Comparison of ENCODE assay signal across 25 cellular contexts in genomic region chr17:16346721-16347271, GRCh38.
"Had no signal": no experiment of that assay in that cellular context is flagged by ENCODE, and none has a peak within 500 bp of the region (broad histone marks: within the 10 kb centered on the region; RNA-seq: fewer than 3 reads in every experiment).

No MANE protein-coding gene starts in this region.

- H3K9me3 Mint-ChIP-seq: mesothelial cell of epicardium; naive B cell; natural killer cell; nephron progenitor cell; stimulated activated effector memory CD8-positive, alpha-beta T cell treated with anti-CD3 and anti-CD28 coated beads, Interleukin-12 subunit alpha, Interleukin-12 subunit beta, amount 100 ng/mL, for 72 hours; stimulated activated naive CD8-positive, alpha-beta T cell treated with anti-CD3 and anti-CD28 coated beads, Interleukin-15, Interleukin-2, amounts not matched to agents 100 ng/mL and 50 ng/mL, for 24 hours had no signal

- H3K9me3 ChIP-seq: lower lobe of right lung, ovary, right atrium auricular region, spleen, suprapubic skin, thoracic aorta, tibial artery, uterus had no signal

- ATAC-seq: left lobe of liver; lower lobe of right lung; natural killer cell; sciatic nerve; stimulated activated effector memory CD8-positive, alpha-beta T cell treated with anti-CD3 and anti-CD28 coated beads, Interleukin-12 subunit alpha, Interleukin-12 subunit beta, amount 100 ng/mL, for 72 hours had no signal

- H3K4me3 Mint-ChIP-seq: mesothelial cell of epicardium; naive B cell; natural killer cell; nephron progenitor cell; stimulated activated effector memory CD8-positive, alpha-beta T cell treated with anti-CD3 and anti-CD28 coated beads, Interleukin-12 subunit alpha, Interleukin-12 subunit beta, amount 100 ng/mL, for 72 hours; stimulated activated naive CD8-positive, alpha-beta T cell treated with anti-CD3 and anti-CD28 coated beads, Interleukin-15, Interleukin-2, amounts not matched to agents 100 ng/mL and 50 ng/mL, for 24 hours had no signal

- DNase-seq: islet precursor cell; lower lobe of right lung; mammary epithelial cell; mesenchymal stem cell; naive B cell; natural killer cell; nephron progenitor cell; ovary; small intestine; spleen; stimulated activated CD4-positive, alpha-beta T cell treated with anti-CD3 and anti-CD28 coated beads, Interleukin-4, amount 100 ng/mL, for 24 hours; stimulated activated naive CD4-positive, alpha-beta T cell; trophoblast cell; uterus had no signal

- H3K4me2 ChIP-seq: hepatocyte had no signal

- H3K4me1 ChIP-seq: suprapubic skin, uterus had no signal

- H3K27ac Mint-ChIP-seq: mesothelial cell of epicardium; nephron progenitor cell; progenitor cell of endocrine pancreas; stimulated activated effector memory CD8-positive, alpha-beta T cell treated with anti-CD3 and anti-CD28 coated beads, Interleukin-12 subunit alpha, Interleukin-12 subunit beta, amount 100 ng/mL, for 72 hours had no signal

- H3K36me3 Mint-ChIP-seq: natural killer cell had no signal

- H3K4me3 ChIP-seq: hepatocyte, lower lobe of right lung, ovary, right atrium auricular region, spleen, suprapubic skin, thoracic aorta, tibial artery, uterus had no signal

- H3K27me3 Mint-ChIP-seq: naive B cell; progenitor cell of endocrine pancreas; stimulated activated naive CD8-positive, alpha-beta T cell treated with anti-CD3 and anti-CD28 coated beads, Interleukin-15, Interleukin-2, amounts not matched to agents 100 ng/mL and 50 ng/mL, for 24 hours had no signal

- H2AFZ ChIP-seq: hepatocyte had no signal

- H3K27me3 ChIP-seq: hepatocyte, ovary, right atrium auricular region, suprapubic skin, tibial artery, uterus had no signal

- H3K36me3 ChIP-seq: ovary, uterus had no signal

- H3K27ac ChIP-seq: hepatocyte, lower lobe of right lung, ovary, right atrium auricular region, spleen, suprapubic skin, thoracic aorta, tibial artery, uterus had no signal

- FAIRE-seq: small intestine had no signal
